Comparison of ENCODE assay signal across 25 cellular contexts in the genomic region with DNA sequence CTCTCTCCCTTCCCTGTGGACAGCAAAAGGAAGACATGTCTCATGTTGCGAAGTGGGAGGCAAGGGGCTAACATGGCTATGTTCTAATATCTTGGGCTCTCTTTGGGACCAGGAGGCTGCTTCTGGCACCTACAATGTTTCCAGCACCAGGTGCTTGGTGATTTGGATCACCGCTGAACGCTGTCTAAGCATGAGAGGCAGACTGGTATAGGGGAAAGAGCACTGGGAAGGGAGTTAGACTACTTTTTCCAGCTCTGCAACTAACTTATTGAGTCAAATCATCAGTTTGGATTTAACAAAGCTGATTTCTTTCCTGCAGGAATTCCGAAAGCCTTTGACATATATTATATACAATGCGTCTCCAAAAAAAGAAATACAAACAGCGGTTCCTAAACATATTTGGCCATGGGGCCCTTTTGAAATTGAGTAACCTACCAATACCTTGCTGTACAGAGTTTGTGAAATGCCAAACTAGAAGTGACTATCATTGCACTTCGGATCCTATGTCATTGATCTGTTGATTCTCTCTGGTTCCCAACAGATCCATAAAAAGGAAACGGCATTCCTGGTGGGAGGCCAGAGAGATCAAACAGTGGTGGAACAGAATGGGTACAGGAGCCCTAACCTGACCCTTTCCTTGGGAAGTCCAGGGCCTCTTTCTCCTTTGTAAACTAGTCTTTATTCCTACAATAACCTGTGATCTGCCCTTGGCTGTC. TPM values are rescaled to one million over a fixed set of nuclear protein-coding genes. Genes with fewer than 3 reads are reported as not detected.
A peak's percentile ranks its signal among the peaks of the same experiment; 100 is the strongest.
DNase-seq lines count a peak whose midpoint lies in the region; ATAC-seq, FAIRE-seq and TF ChIP-seq lines count a peak whose summit lies in the region.
"Had no signal": no experiment of that assay in that cellular context is flagged by ENCODE, and none has a peak within 500 bp of the region (broad histone marks: within the 10 kb centered on the region; RNA-seq: fewer than 3 reads in every experiment).

No MANE protein-coding gene starts in this region.

- H3K27ac ChIP-seq in right lobe of liver, result peak overlapping the region in 2 of 3 donors; percentile 48 to 51
- H3K27ac ChIP-seq: 22Rv1, BLaER1, C4-2B, GM23248 had no signal

- peaks cover 4% of the 10 kb centered on the region for H3K9me3 Mint-ChIP-seq in activated CD8-positive, alpha-beta T cell treated with anti-CD3 and anti-CD28 coated beads, Interleukin-2, amount 10 ng/mL, durations not matched to agents 7 days and 5 days (ENCODE audit: insufficient read depth)
- H3K9me3 Mint-ChIP-seq in activated CD8-positive, alpha-beta T cell treated with anti-CD3 and anti-CD28 coated beads for 36 hours, result no peaks in the 10 kb centered on the region
- H3K9me3 Mint-ChIP-seq: CD8-positive, alpha-beta T cell had no signal

- intact Hi-C loops in activated CD8-positive, alpha-beta T cell treated with anti-CD3 and anti-CD28 coated beads for 36 hours (cut with micrococcal nuclease), result no loop called here
- intact Hi-C loops in right lobe of liver (cut with DNase I), result no loop called here

- H3K27me3 ChIP-seq in right lobe of liver, result no peaks in the 10 kb centered on the region
- H3K27me3 ChIP-seq: BLaER1 had no signal

- H3K27me3 Mint-ChIP-seq in activated CD8-positive, alpha-beta T cell treated with anti-CD3 and anti-CD28 coated beads, Interleukin-2, amount 10 ng/mL, durations not matched to agents 7 days and 5 days (ENCODE audit: low read depth), result no peaks in the 10 kb centered on the region
- no peaks in the 10 kb centered on the region for H3K27me3 Mint-ChIP-seq in activated CD8-positive, alpha-beta T cell treated with anti-CD3 and anti-CD28 coated beads for 36 hours
- H3K27me3 Mint-ChIP-seq: B cell; CD4-positive, CD25-positive, alpha-beta regulatory T cell had no signal

- POLR2A ChIA-PET in activated CD8-positive, alpha-beta T cell treated with anti-CD3 and anti-CD28 coated beads, Interleukin-2, amount 10 ng/mL, durations not matched to agents 7 days and 5 days (lab: Charles Lee), result interaction anchor here (0.8 kb wide), 1 partner anchor 20 kb away, joined by 3 read pairs; no protein-coding TSS in a partner anchor
- POLR2A ChIA-PET in activated CD8-positive, alpha-beta T cell treated with anti-CD3 and anti-CD28 coated beads for 36 hours (lab: Charles Lee), result no interaction called here

- peak; percentile 17 for FAIRE-seq in urothelium cell line (lab: Jason Lieb, UNC)
- FAIRE-seq: A204.1, GM12878, GM18507 had no signal

- CTCF ChIA-PET in activated CD8-positive, alpha-beta T cell treated with anti-CD3 and anti-CD28 coated beads, Interleukin-2, amount 10 ng/mL, durations not matched to agents 7 days and 5 days (lab: Charles Lee), result no interaction called here
- CTCF ChIA-PET in activated CD8-positive, alpha-beta T cell treated with anti-CD3 and anti-CD28 coated beads for 36 hours (lab: Charles Lee), result no interaction called here

- 56% methylated on average over 8 of the region's 8 CpGs for WGBS in right lobe of liver (ENCODE audit: insufficient coverage, low coverage, low lambda C conversion rate, missing lambda C conversion rate)

- H3K4me1 Mint-ChIP-seq in activated CD8-positive, alpha-beta T cell treated with anti-CD3 and anti-CD28 coated beads, Interleukin-2, amount 10 ng/mL, durations not matched to agents 7 days and 5 days (ENCODE audit: low read depth), result no peaks in the 10 kb centered on the region
- H3K4me1 Mint-ChIP-seq in activated CD8-positive, alpha-beta T cell treated with anti-CD3 and anti-CD28 coated beads for 36 hours (ENCODE audit: low read depth), result no peaks in the 10 kb centered on the region
- H3K4me1 Mint-ChIP-seq: B cell; CD4-positive, CD25-positive, alpha-beta regulatory T cell had no signal

- H3K9me3 ChIP-seq in right lobe of liver, result no peaks in the 10 kb centered on the region
- H3K9me3 ChIP-seq: BLaER1, Caco-2 had no signal

- no peak for ATAC-seq in activated CD8-positive, alpha-beta T cell treated with anti-CD3 and anti-CD28 coated beads, Interleukin-2, amount 10 ng/mL, durations not matched to agents 7 days and 5 days
- ATAC-seq in activated CD8-positive, alpha-beta T cell treated with anti-CD3 and anti-CD28 coated beads for 36 hours, result no peak
- ATAC-seq in left lobe of liver (peak; percentile 79), right lobe of liver (peak; percentile 82 to 88 (median 85)), GM21526 (IDR thresholded peaks at IDR 0.05; ENCODE audit: low FRiP score, unreplicated experiment) (no peak), GM19395 (IDR thresholded peaks at IDR 0.05; ENCODE audit: unreplicated experiment) (no peak), GM18502 (IDR thresholded peaks at IDR 0.05; ENCODE audit: poor library complexity, unreplicated experiment) (no peak)
- ATAC-seq: CD8-positive, alpha-beta T cell; GM12878; HCT116 had no signal

- no peaks in the 10 kb centered on the region for H3K36me3 Mint-ChIP-seq in activated CD8-positive, alpha-beta T cell treated with anti-CD3 and anti-CD28 coated beads, Interleukin-2, amount 10 ng/mL, durations not matched to agents 7 days and 5 days (ENCODE audit: low read depth)
- H3K36me3 Mint-ChIP-seq in activated CD8-positive, alpha-beta T cell treated with anti-CD3 and anti-CD28 coated beads for 36 hours (ENCODE audit: low read depth), result no peaks in the 10 kb centered on the region
- H3K36me3 Mint-ChIP-seq: CD4-positive, CD25-positive, alpha-beta regulatory T cell had no signal

- no peak overlapping the region for H3K27ac Mint-ChIP-seq in activated CD8-positive, alpha-beta T cell treated with anti-CD3 and anti-CD28 coated beads, Interleukin-2, amount 10 ng/mL, durations not matched to agents 7 days and 5 days
- H3K27ac Mint-ChIP-seq in activated CD8-positive, alpha-beta T cell treated with anti-CD3 and anti-CD28 coated beads for 36 hours, result no peak overlapping the region
- H3K27ac Mint-ChIP-seq: B cell; CD4-positive, CD25-positive, alpha-beta regulatory T cell; CD8-positive, alpha-beta T cell; H9 had no signal

- H3K36me3 ChIP-seq in right lobe of liver, result no peaks in the 10 kb centered on the region
- H3K36me3 ChIP-seq: BLaER1 had no signal

- H3K4me3 Mint-ChIP-seq in activated CD8-positive, alpha-beta T cell treated with anti-CD3 and anti-CD28 coated beads, Interleukin-2, amount 10 ng/mL, durations not matched to agents 7 days and 5 days, result no peak overlapping the region
- H3K4me3 Mint-ChIP-seq in activated CD8-positive, alpha-beta T cell treated with anti-CD3 and anti-CD28 coated beads for 36 hours, result no peak overlapping the region
- H3K4me3 Mint-ChIP-seq: B cell; CD4-positive, CD25-positive, alpha-beta regulatory T cell; CD8-positive, alpha-beta T cell; H9 had no signal

- DNase-seq in activated CD8-positive, alpha-beta T cell treated with anti-CD3 and anti-CD28 coated beads, Interleukin-2, amount 10 ng/mL, durations not matched to agents 7 days and 5 days, result peak; percentile 9
- DNase-seq in activated CD8-positive, alpha-beta T cell treated with anti-CD3 and anti-CD28 coated beads for 36 hours, result no peak
- no peak for DNase-seq in left lobe of liver (ENCODE audit: low spot score)
- peak in 1 of 3 donors; percentile 58 for DNase-seq in right lobe of liver
- DNase-seq in urothelium cell line (ENCODE audit: low spot score), result no peak
- DNase-seq: Caco-2; CD4-positive, CD25-positive, alpha-beta regulatory T cell; CD8-positive, alpha-beta T cell; DMS153; EL; GDM1; GM23248; H9 had no signal

- H3K4me1 ChIP-seq in right lobe of liver, result peaks cover 0 to 17% (median 3%) of the 10 kb centered on the region in 4 donors
- H3K4me1 ChIP-seq: BLaER1, Caco-2 had no signal

- no peak overlapping the region for H3K4me3 ChIP-seq in right lobe of liver
- H3K4me3 ChIP-seq: BLaER1, GM12878, GM23248 had no signal

- no peak for TF ChIP-seq POLR2A in right lobe of liver (IDR thresholded peaks at IDR 0.05)

- TF ChIP-seq CTCF in activated CD8-positive, alpha-beta T cell treated with anti-CD3 and anti-CD28 coated beads for 36 hours (IDR thresholded peaks at IDR 0.05), result no peak
- no peak for TF ChIP-seq CTCF in right lobe of liver (IDR thresholded peaks at IDR 0.05)

RNA-seq across cellular contexts. Expression of gene FBXO7, which starts 37.8 kb away (rescaled TPM):
- total RNA-seq in activated CD8-positive, alpha-beta T cell treated with anti-CD3 and anti-CD28 coated beads, Interleukin-2, amount 10 ng/mL, durations not matched to agents 7 days and 5 days, result 10 to 100 TPM; 84.0 to 90.0 TPM
- 10 to 100 TPM; 77.2 to 78.1 TPM for total RNA-seq in activated CD8-positive, alpha-beta T cell treated with anti-CD3 and anti-CD28 coated beads for 36 hours
- total RNA-seq in left lobe of liver, result 53.2 TPM
- total RNA-seq in right lobe of liver, result 100 to 1,000 TPM in 1 of 6 experiments, 10 to 100 TPM in 5; 37.7 to 100 (median 52.5) TPM

RNA-seq across cellular contexts. Expression of gene BPIFC, which starts 48.2 kb away (rescaled TPM):
- not detected for total RNA-seq in activated CD8-positive, alpha-beta T cell treated with anti-CD3 and anti-CD28 coated beads, Interleukin-2, amount 10 ng/mL, durations not matched to agents 7 days and 5 days
- not detected for total RNA-seq in activated CD8-positive, alpha-beta T cell treated with anti-CD3 and anti-CD28 coated beads for 36 hours
- total RNA-seq in left lobe of liver (not detected), right lobe of liver (not detected)
- total RNA-seq: B cell; Caco-2; CD4-positive, CD25-positive, alpha-beta regulatory T cell; CD8-positive, alpha-beta T cell; GM12878; GM23248; H4; H9 had no signal

Comparison
In these comparisons a context has a peak if more than half of its experiments do, and no peak if none do; other contexts are left out.
1. ATAC-seq: peak in left lobe of liver (single experiment) and right lobe of liver (4 of 4); none in activated CD8-positive, alpha-beta T cell treated with anti-CD3 and anti-CD28 coated beads, Interleukin-2, amount 10 ng/mL, durations not matched to agents 7 days and 5 days (single experiment), activated CD8-positive, alpha-beta T cell treated with anti-CD3 and anti-CD28 coated beads for 36 hours (single experiment), GM21526 (single experiment), GM19395 (single experiment) and GM18502 (single experiment).